ENCODE assay signal across 9 cellular contexts in the genomic region with DNA sequence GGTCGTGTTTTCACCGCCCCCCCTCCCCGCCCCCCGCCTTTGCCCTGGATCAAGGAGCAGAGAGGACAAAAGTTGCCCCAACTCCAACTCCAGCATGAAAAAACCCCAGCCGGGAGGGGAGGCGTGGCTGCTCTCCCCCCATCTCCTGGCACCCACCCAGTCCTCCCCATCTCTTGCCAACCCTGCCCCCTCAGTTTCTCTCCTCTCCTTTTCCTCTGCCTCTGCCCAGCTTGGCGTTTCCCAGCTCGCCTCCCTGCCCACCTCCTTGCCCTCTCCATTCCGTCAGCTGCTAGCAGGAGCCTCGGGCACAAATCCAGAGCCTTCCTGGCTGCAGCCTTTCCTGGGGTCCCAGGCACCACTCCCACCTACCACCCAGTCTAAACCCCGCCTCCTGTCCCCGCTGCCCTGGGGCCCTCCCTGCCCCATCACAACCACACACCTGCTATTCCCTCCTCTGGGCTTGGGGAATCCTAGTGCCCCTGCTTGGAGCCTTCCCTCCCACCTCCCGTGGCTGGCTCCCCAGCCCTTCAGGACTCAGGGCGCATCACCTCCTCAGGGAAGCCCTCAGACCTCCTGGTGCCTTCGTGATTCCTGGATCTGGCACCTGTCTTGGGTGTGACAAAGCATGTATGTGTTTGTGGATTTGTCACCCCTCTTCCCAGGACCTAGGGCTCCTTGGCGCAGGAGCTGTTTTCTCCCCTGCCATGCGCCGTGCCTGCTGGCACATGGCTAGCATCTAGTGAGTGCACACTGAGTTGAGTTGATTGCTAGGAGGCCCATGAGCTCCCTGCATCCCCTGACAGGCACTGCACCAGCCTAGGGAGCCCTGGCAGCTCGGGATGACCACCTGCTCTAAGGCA.
DNase-seq lines count a peak whose midpoint lies in the region; ATAC-seq and TF ChIP-seq lines count a peak whose summit lies in the region.
"Had no signal": no experiment of that assay in that cellular context is flagged by ENCODE, and none has a peak within 500 bp of the region (broad histone marks: within the 10 kb centered on the region; RNA-seq: fewer than 3 reads in every experiment).

No MANE protein-coding gene starts in this region.

- H3K27me3 ChIP-seq in AG04450 (ENCODE audit: control insufficient read depth, insufficient read depth, low read length), result peaks cover 30% of the 10 kb centered on the region
- H3K27me3 ChIP-seq in HUES6 (ENCODE audit: control insufficient read depth, insufficient read depth, low read length), result peaks cover 36% of the 10 kb centered on the region
- peaks cover 30 to 34% of the 10 kb centered on the region in 2 experiments for H3K27me3 ChIP-seq in mesenchymal stem cell (ENCODE audit: control insufficient read depth in 1 of 2, insufficient read depth in 1 of 2, low read length in 2 of 2)
- peaks cover 40% of the 10 kb centered on the region for H3K27me3 ChIP-seq in gastroesophageal sphincter

- H2AK5ac ChIP-seq in mesenchymal stem cell (ENCODE audit: low read length, severe bottlenecking), result no peak overlapping the region

- H3K4me3 ChIP-seq in AG04450 (ENCODE audit: low read depth, low read length) (peak overlapping the region; percentile 31; the same call in 1 of the 2 replicates), HUES6 (ENCODE audit: low read depth, low read length) (peak overlapping the region; percentile 54), mesenchymal stem cell (ENCODE audit: insufficient read depth in 1 of 2, low read depth in 1 of 2, low read length in 2 of 2) (peak overlapping the region in 1 of 2 experiments; percentile 54), gastroesophageal sphincter (peak overlapping the region in 1 of 2 donors; percentile 28)

- H2AFZ ChIP-seq in mesenchymal stem cell (ENCODE audit: low read depth, low read length), result no peak overlapping the region

- H3K4me1 ChIP-seq in HUES6 (ENCODE audit: control insufficient read depth, insufficient read depth, low read length), result peaks cover 28% of the 10 kb centered on the region
- peaks cover 18% of the 10 kb centered on the region for H3K4me1 ChIP-seq in mesenchymal stem cell (ENCODE audit: control insufficient read depth, insufficient read depth, low read depth, low read length)
- H3K4me1 ChIP-seq in gastroesophageal sphincter, result peaks cover 0 to 27% (median 10%) of the 10 kb centered on the region in 3 donors

- H3K9me3 ChIP-seq in AG04450 (ENCODE audit: control insufficient read depth, insufficient read depth, low read length) (no peaks in the 10 kb centered on the region; the same call in 1 of the 2 replicates), HUES6 (ENCODE audit: control insufficient read depth, insufficient read depth, low read depth, low read length) (no peaks in the 10 kb centered on the region), mesenchymal stem cell (ENCODE audit: control insufficient read depth, low read length) (no peaks in the 10 kb centered on the region), gastroesophageal sphincter (no peaks in the 10 kb centered on the region)

- no peak overlapping the region for H2BK5ac ChIP-seq in mesenchymal stem cell (ENCODE audit: low read depth, low read length, poor library complexity, severe bottlenecking)

- H4K91ac ChIP-seq in mesenchymal stem cell (ENCODE audit: low read length), result no peak overlapping the region

- POLR2A ChIA-PET in AG04450 (lab: Yijun Ruan, JAX), result interaction anchor here (0.5 to 2.1 kb wide), 19 partner anchors 15 to 517 kb away, joined by 3 to 16 read pairs (median 4); partner anchors contain the start of gene RNU4ATAC

- TF ChIP-seq POLR2A in gastroesophageal sphincter (IDR thresholded peaks at IDR 0.05), result no peak

- H3K18ac ChIP-seq in mesenchymal stem cell (ENCODE audit: low read depth in 1 of 2, low read length in 2 of 2), result peak overlapping the region in 1 of 2 experiments; percentile 24

- H3K4ac ChIP-seq in mesenchymal stem cell (ENCODE audit: low read depth in 1 of 2, low read length in 2 of 2), result no peak overlapping the region

- H3K36me3 ChIP-seq in HUES6 (ENCODE audit: control insufficient read depth, insufficient read depth, low read length) (no peaks in the 10 kb centered on the region), mesenchymal stem cell (ENCODE audit: control insufficient read depth in 1 of 2, insufficient read depth in 2 of 2, low read depth in 1 of 2, low read length in 2 of 2) (no peaks in the 10 kb centered on the region), gastroesophageal sphincter (no peaks in the 10 kb centered on the region)

- H2BK12ac ChIP-seq in mesenchymal stem cell (ENCODE audit: low read length in 2 of 2), result no peak overlapping the region

- no peak overlapping the region for H2BK15ac ChIP-seq in mesenchymal stem cell (ENCODE audit: low read depth, poor library complexity, severe bottlenecking)

- CTCF ChIA-PET in AG04450 (lab: Charles Lee), result interaction anchor here (0.6 to 14.9 kb wide), 8 partner anchors 10 to 863 kb away, joined by 3 to 223 read pairs (median 4); no protein-coding TSS in a partner anchor

- WGBS in mesenchymal stem cell, result 12% methylated on average over 17 of the region's 19 CpGs
- 12 to 19% methylated on average over 9 to 10 of the region's 19 CpGs for WGBS in gastroesophageal sphincter (ENCODE audit: low coverage in 1 of 2), 2 donors

- DNase-seq in AG04450 (ENCODE audit: low read depth, low spot score), result no peak
- peak in 50 of 58 donors; percentile 10 to 85 (median 52) for DNase-seq in anterior cingulate cortex (lab: John Stamatoyannopoulos, UW)
- no peak for DNase-seq in mesenchymal stem cell
- no peak for DNase-seq in SHP77 (lab: John Stamatoyannopoulos, UW)
- DNase-seq in NCI-H128 (lab: John Stamatoyannopoulos, UW; ENCODE audit: unreplicated experiment), result no peak
- no peak for DNase-seq in AG08395 (ENCODE audit: low spot score)
- DNase-seq: T-cell had no signal

- no peak for TF ChIP-seq EP300 in gastroesophageal sphincter (IDR thresholded peaks at IDR 0.05)

- no peak overlapping the region for H3K23ac ChIP-seq in mesenchymal stem cell (ENCODE audit: low read length in 2 of 2)

- no peak for ATAC-seq in gastroesophageal sphincter

- H4K8ac ChIP-seq in mesenchymal stem cell (ENCODE audit: low read length), result no peak overlapping the region

- peak overlapping the region; percentile 64 for H3K9ac ChIP-seq in HUES6 (ENCODE audit: low read length)
- peak overlapping the region; percentile 91 for H3K9ac ChIP-seq in mesenchymal stem cell (ENCODE audit: low read length)

- H3K27ac ChIP-seq in AG04450 (ENCODE audit: low read depth, low read length) (no peak overlapping the region), HUES6 (ENCODE audit: low read depth, low read length) (no peak overlapping the region), mesenchymal stem cell (ENCODE audit: low read length, poor library complexity, severe bottlenecking) (no peak overlapping the region), gastroesophageal sphincter (peak overlapping the region in 2 of 4 donors; percentile 53 to 54)

- H2BK120ac ChIP-seq in mesenchymal stem cell (ENCODE audit: low read depth, low read length), result no peak overlapping the region

- no peak overlapping the region for H3K14ac ChIP-seq in mesenchymal stem cell (ENCODE audit: low read length in 2 of 2)

- TF ChIP-seq CTCF in AG04450 (IDR thresholded peaks at IDR 0.05; ENCODE audit: low read depth, low read length) (no peak), gastroesophageal sphincter (IDR thresholded peaks at IDR 0.05) (no peak)

- H3K79me1 ChIP-seq in mesenchymal stem cell (replicated peaks; ENCODE audit: low read length, poor library complexity, severe bottlenecking), result no peaks in the 10 kb centered on the region

- peak overlapping the region; percentile 59 for H3K4me2 ChIP-seq in mesenchymal stem cell (ENCODE audit: low read length, poor library complexity, severe bottlenecking)

Comparison
In these comparisons a context has a peak if more than half of its experiments do, and no peak if none do; other contexts are left out.
1. DNase-seq: peak in anterior cingulate cortex (50 of 58); none in AG04450 (single experiment), mesenchymal stem cell (single experiment), SHP77 (0 of 2), NCI-H128 (single experiment) and AG08395 (single experiment).